ENCODE assay signal across 9 cellular contexts in the genomic region with DNA sequence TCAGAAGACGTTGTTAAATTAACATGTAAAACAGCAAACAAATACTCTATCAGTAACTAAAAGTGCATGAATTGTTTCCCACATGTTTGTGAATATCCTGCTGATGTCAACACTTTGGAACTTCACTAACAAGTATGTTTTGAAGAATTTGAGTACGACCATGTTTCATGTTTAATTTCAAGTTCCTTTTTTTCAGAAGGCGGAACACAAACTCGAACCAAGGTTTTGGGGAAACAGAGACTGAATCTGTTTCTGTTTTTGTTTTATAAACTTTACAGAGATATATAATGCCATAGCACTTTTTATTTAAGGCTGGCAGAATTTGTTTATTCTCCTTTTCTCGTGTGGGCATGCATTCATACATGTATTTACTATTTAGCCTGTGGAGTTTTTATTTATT.
DNase-seq lines count a peak whose midpoint lies in the region; ATAC-seq and TF ChIP-seq lines count a peak whose summit lies in the region.
"Had no signal": no experiment of that assay in that cellular context is flagged by ENCODE, and none has a peak within 500 bp of the region (broad histone marks: within the 10 kb centered on the region; RNA-seq: fewer than 3 reads in every experiment).

No MANE protein-coding gene starts in this region.

- H3K9me2 ChIP-seq in SU-DHL-6 (replicated peaks; ENCODE audit: insufficient read depth, low read length), result no peaks in the 10 kb centered on the region

- H3K4me3 ChIP-seq in HUES48 (ENCODE audit: low read depth, low read length) (no peak overlapping the region), SU-DHL-6 (ENCODE audit: insufficient read depth, low read length, poor library complexity, severe bottlenecking) (no peak overlapping the region), skeletal muscle tissue (ENCODE audit: low read length in 3 of 3) (no peak overlapping the region)

- no peak for ATAC-seq in HG03280 (IDR thresholded peaks at IDR 0.05; ENCODE audit: unreplicated experiment)

- H3K4me2 ChIP-seq in SU-DHL-6 (ENCODE audit: low read depth, low read length, poor library complexity, severe bottlenecking), result no peak overlapping the region

- peak overlapping the region; percentile 15 for H2AFZ ChIP-seq in SU-DHL-6 (ENCODE audit: low read depth, low read length, severe bottlenecking)

- DNase-seq in iris pigment epithelial cell (ENCODE audit: low read depth) (peak; percentile 64), GF-D8 (lab: John Stamatoyannopoulos, UW) (no peak), NCI-H774 (lab: John Stamatoyannopoulos, UW) (no peak)
- no peak for DNase-seq in activated CD4-positive, CD25-positive, alpha-beta regulatory T cell treated with anti-CD3 and anti-CD28 coated beads, Interleukin-2, amount 50 U/mL, for 72 hours
- DNase-seq: DMS79 treated with DMSO at 0.1 percent for 48 hours had no signal

- H3K27ac ChIP-seq in HUES48 (ENCODE audit: low read depth, low read length) (peak overlapping the region; percentile 59), SU-DHL-6 (ENCODE audit: low read depth, low read length) (no peak overlapping the region), skeletal muscle tissue (ENCODE audit: low read depth, low read length) (peak overlapping the region; percentile 86)

- peaks cover 71% of the 10 kb centered on the region for H3K4me1 ChIP-seq in HUES48 (ENCODE audit: control insufficient read depth, insufficient read depth, low read length)
- peaks cover 16 to 22% (median 17%) of the 10 kb centered on the region in 3 donors for H3K4me1 ChIP-seq in skeletal muscle tissue (ENCODE audit: control insufficient read depth in 3 of 3, insufficient read depth in 3 of 3, low read length in 3 of 3)

- no peaks in the 10 kb centered on the region for H4K20me1 ChIP-seq in SU-DHL-6 (ENCODE audit: low read depth, low read length)

- no peak for TF ChIP-seq CTCF in SU-DHL-6 (IDR thresholded peaks at IDR 0.05; ENCODE audit: insufficient read depth, low read length, poor library complexity, severe bottlenecking)

- no peaks in the 10 kb centered on the region for H3F3A ChIP-seq in SU-DHL-6 (ENCODE audit: insufficient read depth)

- H3K36me3 ChIP-seq in HUES48 (ENCODE audit: control insufficient read depth, insufficient read depth, low read length) (no peaks in the 10 kb centered on the region), SU-DHL-6 (ENCODE audit: low read length) (no peaks in the 10 kb centered on the region), skeletal muscle tissue (ENCODE audit: control insufficient read depth in 3 of 3, insufficient read depth in 3 of 3, low read length in 3 of 3) (no peaks in the 10 kb centered on the region)

- no peaks in the 10 kb centered on the region for H3K27me3 ChIP-seq in HUES48 (ENCODE audit: control insufficient read depth, insufficient read depth, low read length)
- no peaks in the 10 kb centered on the region for H3K27me3 ChIP-seq in SU-DHL-6 (ENCODE audit: low read length)
- no peaks in the 10 kb centered on the region for H3K27me3 ChIP-seq in skeletal muscle tissue (ENCODE audit: control insufficient read depth in 3 of 3, insufficient read depth in 3 of 3, low read length in 3 of 3)

- H3K9me3 ChIP-seq in HUES48 (ENCODE audit: control insufficient read depth, insufficient read depth, low read length) (no peaks in the 10 kb centered on the region), SU-DHL-6 (ENCODE audit: insufficient read depth, low read length) (no peaks in the 10 kb centered on the region), skeletal muscle tissue (ENCODE audit: control insufficient read depth in 3 of 3, low read length in 3 of 3) (no peaks in the 10 kb centered on the region)

- H3K9ac ChIP-seq in HUES48 (ENCODE audit: low read depth, low read length) (no peak overlapping the region), SU-DHL-6 (ENCODE audit: low read length) (no peak overlapping the region), skeletal muscle tissue (ENCODE audit: low read depth in 1 of 3, low read length in 3 of 3) (peak overlapping the region in 1 of 3 donors; percentile 60)

- no peaks in the 10 kb centered on the region for H3K79me2 ChIP-seq in SU-DHL-6 (ENCODE audit: insufficient read depth, low read length)
